In genomic region chrX:44482575-44482974, GRCh38 we compare ENCODE assay signal across 31 cellular contexts.
DNase-seq lines count a peak whose midpoint lies in the region; ATAC-seq, FAIRE-seq and TF ChIP-seq lines count a peak whose summit lies in the region.
"Had no signal": no experiment of that assay in that cellular context is flagged by ENCODE, and none has a peak within 500 bp of the region (broad histone marks: within the 10 kb centered on the region; RNA-seq: fewer than 3 reads in every experiment).

No MANE protein-coding gene starts in this region.

- TF ChIP-seq POLR2A in K562 (conservative IDR thresholded peaks at IDR 0.05), result no peak

- no TSS peak for BruUV-seq in K562 (replicated peaks; lab: Mats Ljungman, UMichigan)

- H4K12ac ChIP-seq in trophoblast cell (ENCODE audit: low read depth, low read length), result no peak overlapping the region

- no peak overlapping the region for H2BK12ac ChIP-seq in trophoblast cell (ENCODE audit: low read length)

- POLR2A ChIA-PET in K562 (lab: Yijun Ruan, JAX), result no interaction called here

- no peak overlapping the region for H4K8ac ChIP-seq in trophoblast cell (ENCODE audit: low read depth, low read length)

- TF ChIP-seq CTCF in K562 (IDR thresholded peaks at IDR 0.05 in 2 of 3, conservative IDR thresholded peaks at IDR 0.05 in 1 of 3; ENCODE audit: insufficient read depth in 2 of 3, low read depth in 1 of 3, low read length in 3 of 3), result no peak

- H2BK5ac ChIP-seq in trophoblast cell (ENCODE audit: low read depth, low read length, poor library complexity), result no peak overlapping the region

- no peak for FAIRE-seq in K562 (lab: Jason Lieb, UNC)
- FAIRE-seq: A204.1, A549, D721Med had no signal

- H3K27me3 ChIP-seq in K562 (ENCODE audit: control insufficient read depth in 2 of 2, insufficient read depth in 2 of 2, low read length in 2 of 2), result no peaks in the 10 kb centered on the region
- H3K27me3 ChIP-seq in trophoblast cell (ENCODE audit: insufficient read depth, low read length), result no peaks in the 10 kb centered on the region
- H3K27me3 ChIP-seq: BE2C; BLaER1; BLaER1 treated with 17β-estradiol and CSF1 and Interleukin-3, amounts not matched to agents 10 nM and 100 nM had no signal

- H3K9ac ChIP-seq in K562 (ENCODE audit: insufficient read depth in 1 of 2, low read depth in 2 of 2, low read length in 2 of 2), result no peak overlapping the region
- no peak overlapping the region for H3K9ac ChIP-seq in trophoblast cell (ENCODE audit: low read length)
- H3K9ac ChIP-seq: BLaER1; BLaER1 treated with 17β-estradiol and CSF1 and Interleukin-3, amounts not matched to agents 10 nM and 100 nM had no signal

- H2AK5ac ChIP-seq in trophoblast cell (ENCODE audit: low read length), result no peak overlapping the region

- peaks cover 8% of the 10 kb centered on the region for H3K79me1 ChIP-seq in trophoblast cell (ENCODE audit: low read length)

- H3K4me2 ChIP-seq in K562 (ENCODE audit: insufficient read depth, low read length) (no peak overlapping the region), trophoblast cell (ENCODE audit: low read length) (no peak overlapping the region)
- H3K4me2 ChIP-seq: A549; BLaER1; BLaER1 treated with 17β-estradiol and CSF1 and Interleukin-3, amounts not matched to agents 10 nM and 100 nM had no signal

- H3K36me3 ChIP-seq in K562 (ENCODE audit: control insufficient read depth, insufficient read depth, low read length) (no peaks in the 10 kb centered on the region), trophoblast cell (ENCODE audit: control insufficient read depth in 1 of 2, insufficient read depth in 2 of 2, low read length in 2 of 2) (no peaks in the 10 kb centered on the region)
- H3K36me3 ChIP-seq: BE2C; BLaER1; BLaER1 treated with 17β-estradiol and CSF1 and Interleukin-3, amounts not matched to agents 10 nM and 100 nM had no signal

- 38% methylated on average over 1 of the region's 1 CpG for WGBS in K562 (ENCODE audit: insufficient coverage, low coverage, missing lambda C conversion rate)
- no CpG with 5 or more reads among the region's 1 CpG for WGBS in trophoblast cell (ENCODE audit: extremely low coverage, insufficient coverage, insufficient read length)

- no peak for TF ChIP-seq EP300 in K562 (IDR thresholded peaks at IDR 0.05; ENCODE audit: low read length)

- H3K23ac ChIP-seq in trophoblast cell (ENCODE audit: low read length), result no peak overlapping the region

- ATAC-seq in K562 (no peak), GM21515 (IDR thresholded peaks at IDR 0.05; ENCODE audit: unreplicated experiment) (no peak)
- ATAC-seq: A549; CD8-positive, alpha-beta T cell had no signal

- no peaks in the 10 kb centered on the region for H4K20me1 ChIP-seq in K562 (replicated peaks; ENCODE audit: control insufficient read depth, insufficient read depth, low read length)
- H4K20me1 ChIP-seq: BLaER1; BLaER1 treated with 17β-estradiol and CSF1 and Interleukin-3, amounts not matched to agents 10 nM and 100 nM had no signal

- in situ Hi-C loops in K562 (cut with MboI), result no loop called here

- H3K4me1 ChIP-seq in K562 (replicated peaks in 1 of 2; ENCODE audit: control insufficient read depth in 2 of 2, insufficient read depth in 2 of 2, low read length in 2 of 2) (peaks cover 5 to 22% of the 10 kb centered on the region in 2 experiments; a peak in 4 of 5 replicates), trophoblast cell (ENCODE audit: control insufficient read depth in 1 of 2, insufficient read depth in 2 of 2, low read length in 2 of 2) (peaks cover 5 to 11% of the 10 kb centered on the region in 2 experiments)
- H3K4me1 ChIP-seq: BE2C; BLaER1; BLaER1 treated with 17β-estradiol and CSF1 and Interleukin-3, amounts not matched to agents 10 nM and 100 nM; Caco-2 had no signal

- no peak overlapping the region for H3K18ac ChIP-seq in trophoblast cell (ENCODE audit: low read length)

- DNase-seq in K562 (ENCODE audit: extremely low read depth in 1 of 4, low spot score in 3 of 4), result no peak
- no peak for DNase-seq in trophoblast cell
- no peak for DNase-seq in HuH-7 (ENCODE audit: low spot score)
- DNase-seq: 8988T; ACHN; AML-193; BE2C; C1 segment of cervical spinal cord; Caco-2; Calu3; CD4-positive, alpha-beta memory T cell; CD4-positive, alpha-beta T cell; CD4-positive, CD25-positive, alpha-beta regulatory T cell; CD8-positive, alpha-beta memory T cell; CD8-positive, alpha-beta T cell; COR-L47; DMS 273 treated with DMSO at 0.1 percent for 48 hours; DMS153; DMS53; DMS79; DMS79 treated with DMSO at 0.1 percent for 48 hours; DND-41; EL had no signal

- intact Hi-C loops in K562 (cut with micrococcal nuclease), result no loop called here

- H3K9me3 ChIP-seq in K562 (replicated peaks; ENCODE audit: control insufficient read depth, insufficient read depth, low read depth, low read length), result no peaks in the 10 kb centered on the region
- H3K9me3 ChIP-seq in trophoblast cell (ENCODE audit: insufficient read depth, low read depth, low read length), result no peaks in the 10 kb centered on the region
- H3K9me3 ChIP-seq: A549, BE2C, BLaER1, Caco-2 had no signal

- H3K4me3 ChIP-seq in K562, result no peak overlapping the region
- H3K4me3 ChIP-seq in trophoblast cell (ENCODE audit: low read depth, low read length), result no peak overlapping the region
- H3K4me3 ChIP-seq: A549; BLaER1; BLaER1 treated with 17β-estradiol and CSF1 and Interleukin-3, amounts not matched to agents 10 nM and 100 nM had no signal

- TF ChIP-seq RAD21 in K562 (CRISPR knock-in tag; conservative IDR thresholded peaks at IDR 0.05 in 1 of 2, IDR thresholded peaks at IDR 0.05 in 1 of 2), result no peak

- no peak overlapping the region for H3K14ac ChIP-seq in trophoblast cell (ENCODE audit: low read length)

- no peak overlapping the region for H3K27ac ChIP-seq in K562 (ENCODE audit: extremely low read depth, low read depth, low read length)
- H3K27ac ChIP-seq in trophoblast cell (ENCODE audit: low read depth, low read length), result peak overlapping the region; percentile 34
- H3K27ac ChIP-seq: 22Rv1; A549; BLaER1; BLaER1 treated with 17β-estradiol and CSF1 and Interleukin-3, amounts not matched to agents 10 nM and 100 nM; C4-2B had no signal

- 0 out of 2 replicates have a peak overlapping the region, but pooled peaks have one; percentile 17 for H2AFZ ChIP-seq in K562 (ENCODE audit: low read depth, low read length)
- H2AFZ ChIP-seq in trophoblast cell (ENCODE audit: insufficient read depth, low read length, poor library complexity), result no peak overlapping the region

- no peak overlapping the region for H3K4ac ChIP-seq in trophoblast cell (ENCODE audit: low read depth, low read length)

- H3K9me1 ChIP-seq in K562 (ENCODE audit: control insufficient read depth, insufficient read depth, low read length), result no peaks in the 10 kb centered on the region

- peak overlapping the region; percentile 55 for H4K91ac ChIP-seq in trophoblast cell (ENCODE audit: low read depth, low read length)

- no peaks in the 10 kb centered on the region for H3K79me2 ChIP-seq in K562 (ENCODE audit: control insufficient read depth, insufficient read depth, low read length)
- peaks cover 2% of the 10 kb centered on the region for H3K79me2 ChIP-seq in trophoblast cell (ENCODE audit: control insufficient read depth, insufficient read depth, low read length, poor library complexity)

- CTCF ChIA-PET in K562 (lab: Yijun Ruan, JAX; ENCODE audit: low intra/inter-chr PET ratio), result no interaction called here

- H2BK120ac ChIP-seq in trophoblast cell (ENCODE audit: insufficient read depth, low read length, poor library complexity), result no peak overlapping the region

TF ChIP-seq in K562, 482 proteins besides CTCF, POLR2A, EP300 and RAD21:
- no peak for TF ChIP-seq ZSCAN32 (CRISPR knock-in tag; IDR thresholded peaks at IDR 0.05)
- no peak for TF ChIP-seq SRSF7 (optimal IDR thresholded peaks at IDR 0.05; ENCODE audit: low read depth, low read length)
- peak; percentile 94 for TF ChIP-seq SPI1 (IDR thresholded peaks at IDR 0.05; ENCODE audit: borderline replicate concordance, low read depth, low read length)
